10 cellular contexts compared by ENCODE assay signal in genomic region chr19:30029721-30030510, GRCh38.
A peak's percentile ranks its signal among the peaks of the same experiment; 100 is the strongest.
DNase-seq lines count a peak whose midpoint lies in the region; ATAC-seq, FAIRE-seq and TF ChIP-seq lines count a peak whose summit lies in the region.
"Had no signal": no experiment of that assay in that cellular context is flagged by ENCODE, and none has a peak within 500 bp of the region (broad histone marks: within the 10 kb centered on the region; RNA-seq: fewer than 3 reads in every experiment).

No MANE protein-coding gene starts in this region.

- dilution Hi-C loops in endothelial cell of umbilical vein (cut with MboI; ENCODE audit: extremely low pct_ligation_motif_present, low sequenced_read_pairs): no loop called here

- FAIRE-seq in endothelial cell of umbilical vein (lab: Jason Lieb, UNC): no peak
- FAIRE-seq: kidney had no signal

- ATAC-seq in GM21529 (IDR thresholded peaks at IDR 0.05; ENCODE audit: unreplicated experiment) (peak; percentile 88), HG03571 (IDR thresholded peaks at IDR 0.05; ENCODE audit: unreplicated experiment) (peak; percentile 64), SK-N-SH treated with all-trans-retinoic acid at 6 μM for 48 hours (no peak), gastrocnemius medialis (no peak)

- H3K4me1 ChIP-seq in endothelial cell of umbilical vein (ENCODE audit: control insufficient read depth, extremely low read depth, insufficient read depth, low read length): peaks cover 3% of the 10 kb centered on the region
- no peaks in the 10 kb centered on the region for H3K4me1 ChIP-seq in gastrocnemius medialis

- in situ Hi-C loops in gastrocnemius medialis (cut with MboI; ENCODE audit: low sequenced_read_pairs in 4 of 4): no loop called here

- H2AFZ ChIP-seq in endothelial cell of umbilical vein (ENCODE audit: low read depth, low read length): no peak overlapping the region

- TF ChIP-seq POLR2A in endothelial cell of umbilical vein (IDR thresholded peaks at IDR 0.05; ENCODE audit: low read depth, low read length) (no peak), gastrocnemius medialis (IDR thresholded peaks at IDR 0.05) (no peak)

- CTCF ChIA-PET in endothelial cell of umbilical vein (lab: Charles Lee): no interaction called here

- H4K20me1 ChIP-seq in endothelial cell of umbilical vein (replicated peaks; ENCODE audit: control insufficient read depth, extremely low read depth, insufficient read depth, low read length): no peaks in the 10 kb centered on the region

- intact Hi-C loops in endothelial cell of umbilical vein (cut with micrococcal nuclease): no loop called here
- intact Hi-C loops in gastrocnemius medialis (cut with DNase I; ENCODE audit: low total_unique reads): no loop called here

- no peaks in the 10 kb centered on the region for H3K27me3 ChIP-seq in endothelial cell of umbilical vein (ENCODE audit: control insufficient read depth in 2 of 2, insufficient read depth in 2 of 2, low read length in 2 of 2)
- no peaks in the 10 kb centered on the region for H3K27me3 ChIP-seq in gastrocnemius medialis

- BruUV-seq in endothelial cell of umbilical vein (replicated peaks; lab: Mats Ljungman, UMichigan): no TSS peak

- no peak overlapping the region for H3K9ac ChIP-seq in endothelial cell of umbilical vein (replicated peaks; ENCODE audit: extremely low read depth, insufficient read depth, low read length)

- POLR2A ChIA-PET in endothelial cell of umbilical vein (lab: Charles Lee): no interaction called here

- H3K4me3 ChIP-seq in GM12864 (ENCODE audit: low read depth, low read length) (no peak overlapping the region), endothelial cell of umbilical vein (replicated peaks in 1 of 3; ENCODE audit: insufficient read depth in 1 of 3, low read depth in 1 of 3, low read length in 3 of 3) (no peak overlapping the region), gastrocnemius medialis (no peak overlapping the region)

- H3K9me3 ChIP-seq in endothelial cell of umbilical vein (replicated peaks; ENCODE audit: control insufficient read depth, insufficient read depth, low read length): no peaks in the 10 kb centered on the region
- no peaks in the 10 kb centered on the region for H3K9me3 ChIP-seq in gastrocnemius medialis

- peak; percentile 68 for DNase-seq in GM12864 (ENCODE audit: low read depth)
- DNase-seq in endothelial cell of umbilical vein (ENCODE audit: low read depth, low spot score): peak; percentile 39
- DNase-seq in HuH-7.5 (ENCODE audit: low spot score): no peak
- no peak for DNase-seq in NCI-H187 (lab: John Stamatoyannopoulos, UW)
- DNase-seq in gastrocnemius medialis: no peak
- DNase-seq: activated T-cell treated with anti-CD3 and anti-CD28 coated beads, Interleukin-2, amount 50 U/mL, for 48 hours; kidney had no signal

- H3K36me3 ChIP-seq in endothelial cell of umbilical vein (ENCODE audit: control insufficient read depth in 2 of 2, extremely low read depth in 1 of 2, insufficient read depth in 2 of 2, low read length in 2 of 2) (no peaks in the 10 kb centered on the region), gastrocnemius medialis (no peaks in the 10 kb centered on the region)

- H3K4me2 ChIP-seq in endothelial cell of umbilical vein (ENCODE audit: insufficient read depth, low read length): peak overlapping the region; percentile 6

- H3K9me1 ChIP-seq in endothelial cell of umbilical vein (replicated peaks; ENCODE audit: control insufficient read depth, extremely low read depth, insufficient read depth, low read length): no peaks in the 10 kb centered on the region

- no peak overlapping the region for H3K27ac ChIP-seq in endothelial cell of umbilical vein (ENCODE audit: insufficient read depth, low read depth, low read length)
- no peak overlapping the region for H3K27ac ChIP-seq in gastrocnemius medialis

- TF ChIP-seq CTCF in GM12864 (IDR thresholded peaks at IDR 0.05; ENCODE audit: low read depth, low read length, missing control alignments) (no peak), endothelial cell of umbilical vein (IDR thresholded peaks at IDR 0.05; ENCODE audit: extremely low read depth in 1 of 2, insufficient read depth in 1 of 2, low read depth in 1 of 2, low read length in 2 of 2) (no peak), gastrocnemius medialis (IDR thresholded peaks at IDR 0.05 in 4 of 5, conservative IDR thresholded peaks at IDR 0.05 in 1 of 5) (no peak)

- no peaks in the 10 kb centered on the region for H3K79me2 ChIP-seq in endothelial cell of umbilical vein (ENCODE audit: control insufficient read depth, insufficient read depth, low read length)

TF ChIP-seq in endothelial cell of umbilical vein, 7 proteins besides CTCF, POLR2A, EP300 and RAD21:
- TF ChIP-seq EZH2 (IDR thresholded peaks at IDR 0.05; ENCODE audit: borderline replicate concordance, low read depth, low read length, severe bottlenecking) (no peak), FOS (IDR thresholded peaks at IDR 0.05; ENCODE audit: borderline replicate concordance, insufficient read depth, low read length) (no peak), MAX (IDR thresholded peaks at IDR 0.05; ENCODE audit: insufficient read depth, insufficient read length) (no peak)

TF ChIP-seq in SK-N-SH treated with all-trans-retinoic acid at 6 μM for 48 hours, 23 proteins besides CTCF, POLR2A, EP300 and RAD21 (continues in another document):
- TF ChIP-seq ISL1 (CRISPR knock-in tag; IDR thresholded peaks at IDR 0.05) (no peak), CSRNP3 (CRISPR knock-in tag; IDR thresholded peaks at IDR 0.05) (no peak), PATZ1 (CRISPR knock-in tag; IDR thresholded peaks at IDR 0.05; ENCODE audit: borderline replicate concordance) (no peak), ZNF565 (CRISPR knock-in tag; conservative IDR thresholded peaks at IDR 0.05; ENCODE audit: low read depth) (no peak), TSHZ2 (CRISPR knock-in tag; IDR thresholded peaks at IDR 0.05) (no peak), ZFP3 (CRISPR knock-in tag; IDR thresholded peaks at IDR 0.05) (no peak), POU6F1 (CRISPR knock-in tag; IDR thresholded peaks at IDR 0.05; ENCODE audit: borderline replicate concordance, low read depth) (no peak)

Comparison
In these comparisons a context has a peak if more than half of its experiments do, and no peak if none do; other contexts are left out.
1. DNase-seq: peak in GM12864 (single experiment) and endothelial cell of umbilical vein (single experiment); none in HuH-7.5 (single experiment), NCI-H187 (0 of 2) and gastrocnemius medialis (0 of 2).
2. ATAC-seq: peak in GM21529 (single experiment) and HG03571 (single experiment); none in SK-N-SH treated with all-trans-retinoic acid at 6 μM for 48 hours (single experiment) and gastrocnemius medialis (0 of 2).